In the genomic region with DNA sequence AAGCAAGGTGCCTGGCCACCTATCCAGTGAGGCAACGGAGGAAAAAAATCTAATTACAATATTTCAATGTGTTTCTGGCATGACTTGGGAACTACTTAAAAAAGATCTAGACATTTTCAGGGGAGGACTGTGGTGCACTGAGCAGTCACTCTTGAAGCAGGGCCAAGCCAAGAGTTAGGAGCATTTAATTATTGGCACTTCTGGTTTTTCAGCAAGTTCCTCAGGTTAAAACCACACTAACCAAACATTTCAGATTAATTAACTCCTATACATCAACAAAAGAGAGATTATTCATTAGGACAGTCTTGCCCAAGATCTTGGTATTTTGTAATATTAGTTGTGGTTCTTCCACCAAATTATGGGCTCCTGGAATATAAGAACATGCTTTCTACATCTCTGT, we compare ENCODE assay signal across 19 cellular contexts. TPM values are rescaled to one million over a fixed set of nuclear protein-coding genes. Genes with fewer than 3 reads are reported as not detected.
DNase-seq lines count a peak whose midpoint lies in the region; ATAC-seq and TF ChIP-seq lines count a peak whose summit lies in the region.
"Had no signal": no experiment of that assay in that cellular context is flagged by ENCODE, and none has a peak within 500 bp of the region (broad histone marks: within the 10 kb centered on the region; RNA-seq: fewer than 3 reads in every experiment).

No MANE protein-coding gene starts in this region.

- no peak for TF ChIP-seq CTCF in IMR-90 (conservative IDR thresholded peaks at IDR 0.05; ENCODE audit: low read depth, low read length)
- TF ChIP-seq CTCF in adrenal gland (IDR thresholded peaks at IDR 0.05), result no peak
- TF ChIP-seq CTCF in hepatocyte (IDR thresholded peaks at IDR 0.05; ENCODE audit: poor library complexity), result no peak
- TF ChIP-seq CTCF in spleen (IDR thresholded peaks at IDR 0.05 in 8 of 11, conservative IDR thresholded peaks at IDR 0.05 in 3 of 11), result no peak

- H3K4me1 ChIP-seq in IMR-90 (ENCODE audit: control insufficient read depth, insufficient read depth, low read length) (peaks cover 10% of the 10 kb centered on the region), adrenal gland (replicated peaks in 1 of 2) (peaks cover 17 to 42% of the 10 kb centered on the region in 2 donors), hepatocyte (ENCODE audit: insufficient read depth) (peaks cover 24% of the 10 kb centered on the region), spleen (peaks cover 0 to 30% (median 11%) of the 10 kb centered on the region in 6 donors)
- H3K4me1 ChIP-seq: BLaER1, foreskin keratinocyte had no signal

- no TSS peak for BruUV-seq in IMR-90 (replicated peaks; lab: Mats Ljungman, UMichigan)

- H3K36me3 ChIP-seq in IMR-90 (ENCODE audit: control insufficient read depth, insufficient read depth, low read length) (peaks cover under 1% of the 10 kb centered on the region; the same call in 1 of the 2 replicates), adrenal gland (replicated peaks in 1 of 2) (peaks cover 0 to 4% of the 10 kb centered on the region in 2 donors), hepatocyte (replicated peaks; ENCODE audit: insufficient read depth, low read depth) (no peaks in the 10 kb centered on the region), spleen (peaks cover 0 to 76% (median 0%) of the 10 kb centered on the region in 6 donors)

- no peaks in the 10 kb centered on the region for H3K9me3 Mint-ChIP-seq in activated CD4-positive, alpha-beta T cell treated with anti-CD3 and anti-CD28 coated beads, Interleukin-2, amount 10 ng/mL, durations not matched to agents 7 days and 5 days
- H3K9me3 Mint-ChIP-seq: activated naive CD4-positive, alpha-beta T cell treated with anti-CD3 and anti-CD28 coated beads, Interleukin-2, amount 50 U/mL, for 72 hours; activated T-cell treated with anti-CD3 and anti-CD28 coated beads, Interleukin-2, amount 50 U/mL, for 24 hours; central memory CD8-positive, alpha-beta T cell had no signal

- H3K27me3 ChIP-seq in IMR-90 (ENCODE audit: control insufficient read depth, insufficient read depth, low read length) (no peaks in the 10 kb centered on the region), adrenal gland (no peaks in the 10 kb centered on the region), hepatocyte (no peaks in the 10 kb centered on the region), spleen (replicated peaks in 1 of 7) (no peaks in the 10 kb centered on the region)
- H3K27me3 ChIP-seq: BLaER1, foreskin keratinocyte, MG63 had no signal

- no peak overlapping the region for H2AK9ac ChIP-seq in IMR-90 (replicated peaks; ENCODE audit: low read depth, low read length, poor library complexity)

- WGBS in IMR-90 (ENCODE audit: extremely low coverage in 2 of 2, insufficient read length in 1 of 2), 2 experiments, result no CpG with 5 or more reads among the region's 1 CpG
- 21 to 38% (median 23%) methylated on average over 1 of the region's 1 CpG for WGBS in adrenal gland, 4 donors
- WGBS in hepatocyte (ENCODE audit: low lambda C conversion rate, missing lambda C conversion rate), result 95% methylated on average over 1 of the region's 1 CpG
- 50 to 89% (median 73%) methylated on average over 1 of the region's 1 CpG for whole genome bisulfite sequencing in spleen, 5 donors

- in situ Hi-C loops in IMR-90 (cut with MboI; ENCODE audit: low sequenced_read_pairs), result no loop called here

- H4K20me1 ChIP-seq in IMR-90 (ENCODE audit: insufficient read depth, low read length) (no peaks in the 10 kb centered on the region), hepatocyte (ENCODE audit: insufficient read depth, poor library complexity, severe bottlenecking) (no peaks in the 10 kb centered on the region)
- H4K20me1 ChIP-seq: BLaER1 had no signal

- CTCF ChIA-PET in IMR-90 (lab: Yijun Ruan, JAX), result no interaction called here
- CTCF ChIA-PET in activated CD4-positive, alpha-beta T cell treated with anti-CD3 and anti-CD28 coated beads, Interleukin-2, amount 10 ng/mL, durations not matched to agents 7 days and 5 days (lab: Charles Lee), result interaction anchor here (0.6 kb wide), 1 partner anchor 132 kb away, joined by 3 read pairs; no protein-coding TSS in a partner anchor

- no peak overlapping the region for H3K27ac Mint-ChIP-seq in activated CD4-positive, alpha-beta T cell treated with anti-CD3 and anti-CD28 coated beads, Interleukin-2, amount 10 ng/mL, durations not matched to agents 7 days and 5 days
- H3K27ac Mint-ChIP-seq: activated naive CD4-positive, alpha-beta T cell treated with anti-CD3 and anti-CD28 coated beads, Interleukin-2, amount 50 U/mL, for 72 hours; activated T-cell treated with anti-CD3 and anti-CD28 coated beads, Interleukin-2, amount 50 U/mL, for 24 hours had no signal

- peaks cover 33% of the 10 kb centered on the region for H3K36me3 Mint-ChIP-seq in activated CD4-positive, alpha-beta T cell treated with anti-CD3 and anti-CD28 coated beads, Interleukin-2, amount 10 ng/mL, durations not matched to agents 7 days and 5 days (ENCODE audit: low read depth)

- H3K27ac ChIP-seq in IMR-90 (ENCODE audit: insufficient read depth, low read length), result peak overlapping the region; percentile 50; the same call in 1 of the 2 replicates
- H3K27ac ChIP-seq in adrenal gland, result peak overlapping the region; percentile 66 to 84 (median 80)
- peak overlapping the region; percentile 90 for H3K27ac ChIP-seq in hepatocyte
- H3K27ac ChIP-seq in spleen, result peak overlapping the region; percentile 32 to 78 (median 72)
- H3K27ac ChIP-seq: BLaER1, foreskin keratinocyte had no signal

- H3K9me1 ChIP-seq in IMR-90 (ENCODE audit: insufficient read depth, low read length), result peaks cover 9% of the 10 kb centered on the region; the same call in 1 of the 2 replicates

- no peak overlapping the region for H2BK5ac ChIP-seq in IMR-90 (ENCODE audit: low read depth, low read length, poor library complexity, severe bottlenecking)

- H3K4me3 ChIP-seq in IMR-90 (ENCODE audit: insufficient read depth, low read depth, low read length), result no peak overlapping the region
- H3K4me3 ChIP-seq in adrenal gland, result no peak overlapping the region
- H3K4me3 ChIP-seq in hepatocyte, result no peak overlapping the region
- H3K4me3 ChIP-seq in spleen, result no peak overlapping the region
- H3K4me3 ChIP-seq: BLaER1, MG63 had no signal

- H4K5ac ChIP-seq in IMR-90 (ENCODE audit: low read depth, low read length), result no peak overlapping the region

- no peak for TF ChIP-seq POLR2A in IMR-90 (IDR thresholded peaks at IDR 0.05; ENCODE audit: low read depth, low read length)
- peak in 1 of 2 donors; percentile 17 for TF ChIP-seq POLR2A in adrenal gland (IDR thresholded peaks at IDR 0.05)
- no peak for TF ChIP-seq POLR2A in spleen (IDR thresholded peaks at IDR 0.05)

- no peak overlapping the region for H3K4me3 Mint-ChIP-seq in activated CD4-positive, alpha-beta T cell treated with anti-CD3 and anti-CD28 coated beads, Interleukin-2, amount 10 ng/mL, durations not matched to agents 7 days and 5 days
- H3K4me3 Mint-ChIP-seq: activated T-cell treated with anti-CD3 and anti-CD28 coated beads, Interleukin-2, amount 50 U/mL, for 24 hours; central memory CD8-positive, alpha-beta T cell had no signal

- no peak overlapping the region for H3K4me2 ChIP-seq in IMR-90 (ENCODE audit: low read depth, low read length)
- H3K4me2 ChIP-seq in hepatocyte, result peak overlapping the region; percentile 47
- H3K4me2 ChIP-seq: BLaER1 had no signal

- ATAC-seq in IMR-90 (ENCODE audit: low read depth), result no peak
- ATAC-seq: activated naive CD4-positive, alpha-beta T cell treated with anti-CD3 and anti-CD28 coated beads, Interleukin-2, amount 50 U/mL, for 72 hours; foreskin keratinocyte; HCT116 had no signal

- H2AK5ac ChIP-seq in IMR-90 (ENCODE audit: low read depth, low read length), result no peak overlapping the region; the same call in 1 of the 2 replicates

- H3K79me2 ChIP-seq in hepatocyte, result no peaks in the 10 kb centered on the region

- no peak overlapping the region for H3K23ac ChIP-seq in IMR-90 (ENCODE audit: low read depth, low read length)

- no peak overlapping the region for H3K56ac ChIP-seq in IMR-90 (ENCODE audit: extremely low read depth, insufficient read depth, low read length)

- H3K79me1 ChIP-seq in IMR-90 (ENCODE audit: low read depth in 1 of 2, low read length in 2 of 2), result peaks cover 0 to 13% of the 10 kb centered on the region in 2 experiments; a peak in 1 of 4 replicates

- H3K9me3 ChIP-seq in IMR-90 (ENCODE audit: control insufficient read depth, insufficient read depth, low read length) (no peaks in the 10 kb centered on the region), adrenal gland (replicated peaks in 1 of 3) (no peaks in the 10 kb centered on the region), hepatocyte (ENCODE audit: low read depth) (no peaks in the 10 kb centered on the region), spleen (no peaks in the 10 kb centered on the region)
- H3K9me3 ChIP-seq: BLaER1, MG63 had no signal

- POLR2A ChIA-PET in IMR-90 (lab: Charles Lee; ENCODE audit: unreplicated experiment), result no interaction called here
- POLR2A ChIA-PET in activated CD4-positive, alpha-beta T cell treated with anti-CD3 and anti-CD28 coated beads, Interleukin-2, amount 10 ng/mL, durations not matched to agents 7 days and 5 days (lab: Charles Lee), result no interaction called here

- intact Hi-C loops in IMR-90 (cut with micrococcal nuclease) (loop anchor here (2.0 kb wide), 2 partner anchors 87 to 209 kb away; no protein-coding TSS in a partner anchor), adrenal gland (cut with DNase I) (loop anchor here in 1 of 2 donors (10.0 kb wide), 1 partner anchor 91 kb away; no protein-coding TSS in a partner anchor), spleen (cut with DNase I; ENCODE audit: low total_unique reads) (no loop called here)

- H3K9me2 ChIP-seq in hepatocyte (replicated peaks; ENCODE audit: insufficient read depth), result no peaks in the 10 kb centered on the region

- H4K91ac ChIP-seq in IMR-90 (ENCODE audit: insufficient read depth, low read depth, low read length), result no peak overlapping the region

- H2BK20ac ChIP-seq in IMR-90 (ENCODE audit: low read depth, low read length), result no peak overlapping the region

- H3K4ac ChIP-seq in IMR-90 (ENCODE audit: low read depth, low read length), result no peak overlapping the region

- H2AFZ ChIP-seq in IMR-90 (replicated peaks; ENCODE audit: low read length, poor library complexity) (peak overlapping the region; percentile 17), hepatocyte (no peak overlapping the region)

- no peaks in the 10 kb centered on the region for H3K27me3 Mint-ChIP-seq in activated CD4-positive, alpha-beta T cell treated with anti-CD3 and anti-CD28 coated beads, Interleukin-2, amount 10 ng/mL, durations not matched to agents 7 days and 5 days
- H3K27me3 Mint-ChIP-seq: activated T-cell treated with anti-CD3 and anti-CD28 coated beads, Interleukin-2, amount 50 U/mL, for 24 hours; central memory CD8-positive, alpha-beta T cell had no signal

- DNase-seq in IMR-90, result no peak
- DNase-seq in adrenal gland, result no peak
- no peak for DNase-seq in hepatocyte (ENCODE audit: low spot score)
- DNase-seq in spleen, result no peak
- no peak for DNase-seq in AML-193 (lab: John Stamatoyannopoulos, UW)
- no peak for DNase-seq in NCI-H345 (lab: John Stamatoyannopoulos, UW)
- DNase-seq in activated CD4-positive, alpha-beta T cell treated with anti-CD3 and anti-CD28 coated beads, Interleukin-2, amount 10 ng/mL, durations not matched to agents 7 days and 5 days, result no peak
- DNase-seq: activated CD4-positive, alpha-beta T cell treated with anti-CD3 and anti-CD28 coated beads, Interleukin-2, amount 50 U/mL, for 48 hours; activated T-cell treated with anti-CD3 and anti-CD28 coated beads, Interleukin-2, amount 50 U/mL, for 24 hours; DMS53; mesendoderm; NCI-H187; stimulated activated CD4-positive, alpha-beta T cell treated with anti-CD3 and anti-CD28 coated beads, Interleukin-4, amount 100 ng/mL, for 1 hour had no signal

- H3K4me1 Mint-ChIP-seq in activated CD4-positive, alpha-beta T cell treated with anti-CD3 and anti-CD28 coated beads, Interleukin-2, amount 10 ng/mL, durations not matched to agents 7 days and 5 days, result no peaks in the 10 kb centered on the region
- H3K4me1 Mint-ChIP-seq: central memory CD8-positive, alpha-beta T cell had no signal

- H3K14ac ChIP-seq in IMR-90 (replicated peaks; ENCODE audit: low read depth, low read length), result 0 out of 2 replicates have a peak overlapping the region, but pooled peaks have one; percentile 37

- no peak overlapping the region for H2BK15ac ChIP-seq in IMR-90 (ENCODE audit: low read depth, low read length)

- no peak overlapping the region for H2BK120ac ChIP-seq in IMR-90 (ENCODE audit: low read depth, low read length)

- no peak overlapping the region for H4K8ac ChIP-seq in IMR-90 (ENCODE audit: low read depth in 2 of 2, low read length in 2 of 2)

- TF ChIP-seq RAD21 in IMR-90 (IDR thresholded peaks at IDR 0.05; ENCODE audit: low read length), result no peak

- H3K9ac ChIP-seq in IMR-90 (ENCODE audit: low read depth, low read length), result no peak overlapping the region
- H3K9ac ChIP-seq: BLaER1 had no signal

- H3K18ac ChIP-seq in IMR-90 (ENCODE audit: low read depth, low read length), result no peak overlapping the region; the same call in 1 of the 2 replicates

- dilution Hi-C loops in IMR-90 (cut with HindIII; ENCODE audit: low sequenced_read_pairs, unreplicated experiment), result no loop called here

RNA-seq across cellular contexts. Expression of a gene that starts 25.6 kb away (rescaled TPM):
- total RNA-seq in IMR-90 (2012; rRNA removed), result 6.9 and 9.7 TPM in 2 replicates
- 18.6 and 19.3 TPM in 2 replicates for polyA plus RNA-seq in IMR-90 (2012; rRNA removed)
- polyA plus RNA-seq in IMR-90 (2012; cell fraction: cytosol; rRNA removed), result 6.5 and 11.0 TPM in 2 replicates
- 21.8 and 37.8 TPM in 2 replicates for polyA plus RNA-seq in IMR-90 (2012; cell fraction: nucleus; rRNA removed; ENCODE audit: low replicate concordance)
- 10 to 100 TPM; 21.5 to 75.8 (median 40.3) TPM for total RNA-seq in adrenal gland
- polyA plus RNA-seq in adrenal gland, result 10 to 100 TPM; 27.8 to 30.5 (median 29.3) TPM
- 25.2 and 32.3 TPM in 2 replicates for total RNA-seq in hepatocyte
- polyA plus RNA-seq in hepatocyte, result 37.7 and 41.1 TPM in 2 replicates
- 10 to 100 TPM; 40.7 to 69.2 (median 47.4) TPM for total RNA-seq in spleen
- polyA plus RNA-seq in spleen, result 10 to 100 TPM; 28.3 to 42.1 (median 39.4) TPM
- 10 to 100 TPM; 30.7 to 37.2 TPM for total RNA-seq in activated CD4-positive, alpha-beta T cell treated with anti-CD3 and anti-CD28 coated beads, Interleukin-2, amount 10 ng/mL, durations not matched to agents 7 days and 5 days
